In genomic region chr17:49908782-49909714, GRCh38 we compare ENCODE assay signal across 1 cellular context.
TF ChIP-seq lines count a peak whose summit lies in the region.

No MANE protein-coding gene starts in this region.

TF ChIP-seq in H1, 55 proteins besides CTCF, POLR2A, EP300 and RAD21:
- TF ChIP-seq SP2 (IDR thresholded peaks at IDR 0.05; ENCODE audit: low read length): no peak
TF ChIP-seq in H1: peak in this region for 0.
